2 cellular contexts compared by ENCODE assay signal in the genomic region with DNA sequence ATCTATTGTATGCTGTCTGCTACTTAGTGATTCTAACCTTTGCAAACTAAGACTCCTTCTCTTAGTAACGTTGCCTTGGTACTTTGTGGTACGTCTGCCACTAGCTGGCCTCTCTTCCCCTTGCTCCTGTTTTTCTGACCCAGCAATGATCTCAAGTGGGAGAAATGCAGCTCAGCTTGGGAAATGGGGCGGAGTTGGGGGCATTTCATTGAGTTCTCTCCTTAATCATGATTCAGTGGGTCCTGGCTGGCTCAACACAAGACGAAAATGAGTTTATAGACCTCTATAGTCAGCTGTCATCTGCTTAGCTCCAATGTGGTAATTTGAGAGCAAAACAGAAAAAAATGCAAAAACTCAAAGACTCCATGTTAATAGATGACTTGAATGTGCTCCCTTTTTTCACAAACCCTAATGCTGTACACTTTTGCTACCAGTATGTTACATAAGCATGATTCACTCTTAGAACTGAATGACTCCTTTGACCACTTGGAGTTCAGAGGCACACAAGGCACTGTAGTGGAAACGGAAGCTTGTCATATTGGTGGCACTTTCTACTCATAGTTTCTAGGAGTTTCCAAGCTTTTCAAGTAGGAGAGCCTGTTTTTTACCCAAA.
TF ChIP-seq lines count a peak whose summit lies in the region.

No MANE protein-coding gene starts in this region.

TF ChIP-seq in IMR-90, 13 proteins besides CTCF, POLR2A, EP300 and RAD21:
- TF ChIP-seq NFE2L2 (IDR thresholded peaks at IDR 0.05; ENCODE audit: low read depth, low read length) = no peak
- no peak for TF ChIP-seq FOS (IDR thresholded peaks at IDR 0.05; ENCODE audit: low read depth, low read length)
- TF ChIP-seq, protein P1, sequence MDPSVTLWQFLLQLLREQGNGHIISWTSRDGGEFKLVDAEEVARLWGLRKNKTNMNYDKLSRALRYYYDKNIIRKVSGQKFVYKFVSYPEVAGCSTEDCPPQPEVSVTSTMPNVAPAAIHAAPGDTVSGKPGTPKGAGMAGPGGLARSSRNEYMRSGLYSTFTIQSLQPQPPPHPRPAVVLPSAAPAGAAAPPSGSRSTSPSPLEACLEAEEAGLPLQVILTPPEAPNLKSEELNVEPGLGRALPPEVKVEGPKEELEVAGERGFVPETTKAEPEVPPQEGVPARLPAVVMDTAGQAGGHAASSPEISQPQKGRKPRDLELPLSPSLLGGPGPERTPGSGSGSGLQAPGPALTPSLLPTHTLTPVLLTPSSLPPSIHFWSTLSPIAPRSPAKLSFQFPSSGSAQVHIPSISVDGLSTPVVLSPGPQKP (IDR thresholded peaks at IDR 0.05; ENCODE audit: borderline replicate concordance, low read depth, low read length) = no peak
- no peak for TF ChIP-seq RCOR1 (IDR thresholded peaks at IDR 0.05; ENCODE audit: insufficient replicate concordance, low read length)
- no peak for TF ChIP-seq MXI1 (IDR thresholded peaks at IDR 0.05; ENCODE audit: borderline replicate concordance, low read depth, low read length)
- no peak for TF ChIP-seq BHLHE40 (IDR thresholded peaks at IDR 0.05; ENCODE audit: low read depth, low read length)
- TF ChIP-seq RFX5 (IDR thresholded peaks at IDR 0.05; ENCODE audit: low read depth, low read length) = no peak
- TF ChIP-seq SMC3 (IDR thresholded peaks at IDR 0.05; ENCODE audit: low read depth, low read length) = no peak
- TF ChIP-seq, protein P2, sequence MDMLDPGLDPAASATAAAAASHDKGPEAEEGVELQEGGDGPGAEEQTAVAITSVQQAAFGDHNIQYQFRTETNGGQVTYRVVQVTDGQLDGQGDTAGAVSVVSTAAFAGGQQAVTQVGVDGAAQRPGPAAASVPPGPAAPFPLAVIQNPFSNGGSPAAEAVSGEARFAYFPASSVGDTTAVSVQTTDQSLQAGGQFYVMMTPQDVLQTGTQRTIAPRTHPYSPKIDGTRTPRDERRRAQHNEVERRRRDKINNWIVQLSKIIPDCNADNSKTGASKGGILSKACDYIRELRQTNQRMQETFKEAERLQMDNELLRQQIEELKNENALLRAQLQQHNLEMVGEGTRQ (IDR thresholded peaks at IDR 0.05; ENCODE audit: low read depth, low read length) = no peak
- no peak for TF ChIP-seq MAFK (IDR thresholded peaks at IDR 0.05; ENCODE audit: low read depth, low read length)

TF ChIP-seq in WTC11, 78 proteins besides CTCF, POLR2A, EP300 and RAD21:
- TF ChIP-seq GABPB1 (CRISPR knock-in tag; IDR thresholded peaks at IDR 0.05) (0 out of 2 replicates have a peak, but pooled peaks have one; percentile 37), NFATC4 (CRISPR knock-in tag; IDR thresholded peaks at IDR 0.05) (no peak)
